ENCODE assay signal across 30 cellular contexts in the genomic region with DNA sequence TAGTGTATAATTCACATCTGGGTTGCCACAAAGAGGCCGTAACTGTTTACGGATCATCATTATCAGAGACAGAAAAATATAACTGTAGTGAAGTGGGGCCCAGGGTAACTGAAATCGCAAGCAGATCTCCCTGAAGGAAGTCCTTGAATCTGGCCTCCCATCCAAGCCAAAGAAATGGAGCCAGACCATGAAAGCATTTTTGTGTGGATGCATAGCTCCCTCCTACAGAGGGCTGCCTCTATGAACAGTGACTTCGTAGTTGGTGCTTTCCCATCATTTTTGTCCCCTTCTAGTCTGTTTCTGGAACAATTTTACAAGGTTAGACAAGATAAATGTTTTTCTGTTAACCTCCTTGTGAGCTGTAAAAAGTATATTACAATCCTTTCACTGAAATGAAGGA.
DNase-seq lines count a peak whose midpoint lies in the region; ATAC-seq and TF ChIP-seq lines count a peak whose summit lies in the region.
"Had no signal": no experiment of that assay in that cellular context is flagged by ENCODE, and none has a peak within 500 bp of the region (broad histone marks: within the 10 kb centered on the region; RNA-seq: fewer than 3 reads in every experiment).

No MANE protein-coding gene starts in this region.

- H3K4me3 ChIP-seq in esophagus muscularis mucosa = no peak overlapping the region
- peak overlapping the region in 1 of 2 donors; percentile 1 for H3K4me3 ChIP-seq in muscle layer of colon (ENCODE audit: low read depth in 1 of 2, low read length in 2 of 2)
- no peak overlapping the region for H3K4me3 ChIP-seq in smooth muscle cell
- H3K4me3 ChIP-seq: A549, coronary artery, heart left ventricle had no signal

- no peak overlapping the region for H3K4me2 ChIP-seq in smooth muscle cell
- H3K4me2 ChIP-seq: A549 had no signal

- H3K36me3 Mint-ChIP-seq in CD14-positive monocyte = no peaks in the 10 kb centered on the region
- H3K36me3 Mint-ChIP-seq: memory B cell, type B pancreatic cell had no signal

- peaks cover 0 to 2% (median 0%) of the 10 kb centered on the region in 3 donors for H3K27me3 Mint-ChIP-seq in CD14-positive monocyte (ENCODE audit: low read depth in 3 of 3)
- H3K27me3 Mint-ChIP-seq: memory B cell; naive thymus-derived CD4-positive, alpha-beta T cell; stimulated activated naive CD8-positive, alpha-beta T cell treated with anti-CD3 and anti-CD28 coated beads, Interleukin-15, Interleukin-2, amounts not matched to agents 100 ng/mL and 50 ng/mL, for 24 hours had no signal

- H3K9me3 ChIP-seq in esophagus muscularis mucosa = peaks cover 0 to 9% (median 3%) of the 10 kb centered on the region in 4 donors
- H3K9me3 ChIP-seq in muscle layer of colon (ENCODE audit: low read length) = no peaks in the 10 kb centered on the region
- H3K9me3 ChIP-seq in smooth muscle cell (replicated peaks; ENCODE audit: low read depth) = no peaks in the 10 kb centered on the region
- H3K9me3 ChIP-seq: A549, BE2C had no signal

- peak overlapping the region; percentile 64 for H2AFZ ChIP-seq in smooth muscle cell (ENCODE audit: low read depth)
- H2AFZ ChIP-seq: parathyroid adenoma had no signal

- 23% methylated on average over 4 of the region's 4 CpGs for WGBS in esophagus muscularis mucosa
- WGBS in smooth muscle cell (ENCODE audit: low lambda C conversion rate) = 22% methylated on average over 4 of the region's 4 CpGs

- H3K9ac ChIP-seq in muscle layer of colon (ENCODE audit: low read length) (no peak overlapping the region), smooth muscle cell (ENCODE audit: low read depth) (no peak overlapping the region)
- H3K9ac ChIP-seq: parathyroid adenoma had no signal

- H3K27ac ChIP-seq in esophagus muscularis mucosa (replicated peaks in 1 of 4) (peak overlapping the region; percentile 60 to 82 (median 72)), muscle layer of colon (ENCODE audit: low read depth, low read length) (peak overlapping the region; percentile 57), smooth muscle cell (ENCODE audit: low read depth) (no peak overlapping the region)
- H3K27ac ChIP-seq: A549, HL-60, parathyroid adenoma had no signal

- DNase-seq in GM03348 (ENCODE audit: low spot score) = peak; percentile 20
- DNase-seq in esophagus muscularis mucosa (ENCODE audit: extremely low spot score) = no peak
- no peak for DNase-seq in smooth muscle cell (lab: John Stamatoyannopoulos, UW; ENCODE audit: unreplicated experiment)
- DNase-seq in HT-29 (ENCODE audit: low spot score) = no peak
- DNase-seq in CD14-positive monocyte (ENCODE audit: low spot score) = no peak
- no peak for DNase-seq in hypothalamus (lab: John Stamatoyannopoulos, UW)
- DNase-seq: activated CD4-positive, CD25-positive, alpha-beta regulatory T cell treated with anti-CD3 and anti-CD28 coated beads, Interleukin-2, amount 50 U/mL, for 72 hours; activated CD8-positive, alpha-beta T cell treated with anti-CD3 and anti-CD28 coated beads, Interleukin-2, amount 10 ng/mL, durations not matched to agents 7 days and 5 days; BE2C; DMS79; endodermal cell; heart left ventricle; left cardiac atrium; naive thymus-derived CD4-positive, alpha-beta T cell; NCI-H1048; NCI-H1694 treated with DMSO at 0.1 percent for 48 hours; NCI-H2171; NCI-H524 treated with DMSO at 0.1 percent for 48 hours; NK-92 treated with Interleukin-12 subunit alpha and Interleukin-12 subunit beta, amount 100 ng/mL, for 24 hours had no signal

- H3K27me3 ChIP-seq in esophagus muscularis mucosa = no peaks in the 10 kb centered on the region
- no peaks in the 10 kb centered on the region for H3K27me3 ChIP-seq in muscle layer of colon (ENCODE audit: control insufficient read depth in 1 of 2, insufficient read depth in 2 of 2, low read length in 2 of 2)
- H3K27me3 ChIP-seq in smooth muscle cell (ENCODE audit: low read depth) = no peaks in the 10 kb centered on the region
- H3K27me3 ChIP-seq: BE2C, heart left ventricle had no signal

- H3K9me3 Mint-ChIP-seq in CD14-positive monocyte = peaks cover 0 to 7% (median 2%) of the 10 kb centered on the region in 7 donors
- H3K9me3 Mint-ChIP-seq: stimulated activated naive CD8-positive, alpha-beta T cell treated with anti-CD3 and anti-CD28 coated beads, Interleukin-15, Interleukin-2, amounts not matched to agents 100 ng/mL and 50 ng/mL, for 24 hours; type B pancreatic cell had no signal

- no peaks in the 10 kb centered on the region for H4K20me1 ChIP-seq in smooth muscle cell (ENCODE audit: low read depth)

- no peak for TF ChIP-seq EP300 in esophagus muscularis mucosa (IDR thresholded peaks at IDR 0.05)

- no peak for ATAC-seq in GM21381 (IDR thresholded peaks at IDR 0.05; ENCODE audit: unreplicated experiment)
- ATAC-seq: A549; activated CD8-positive, alpha-beta T cell treated with anti-CD3 and anti-CD28 coated beads, Interleukin-2, amount 10 ng/mL, durations not matched to agents 7 days and 5 days; HCT116; heart left ventricle; left cardiac atrium; naive thymus-derived CD4-positive, alpha-beta T cell; Panc1 had no signal

- no peaks in the 10 kb centered on the region for H3K36me3 ChIP-seq in esophagus muscularis mucosa
- H3K36me3 ChIP-seq in muscle layer of colon (ENCODE audit: insufficient read depth, low read length) = no peaks in the 10 kb centered on the region
- no peaks in the 10 kb centered on the region for H3K36me3 ChIP-seq in smooth muscle cell (ENCODE audit: low read depth)
- H3K36me3 ChIP-seq: BE2C, heart left ventricle had no signal

- no peaks in the 10 kb centered on the region for H3K79me2 ChIP-seq in smooth muscle cell (ENCODE audit: low read depth)
- H3K79me2 ChIP-seq: parathyroid adenoma had no signal

- H3K4me1 ChIP-seq in esophagus muscularis mucosa = peaks cover 0 to 31% (median 22%) of the 10 kb centered on the region in 4 donors
- peaks cover 19% of the 10 kb centered on the region for H3K4me1 ChIP-seq in muscle layer of colon (ENCODE audit: insufficient read depth, low read length)
- H3K4me1 ChIP-seq in smooth muscle cell (ENCODE audit: low read depth) = no peaks in the 10 kb centered on the region
- H3K4me1 ChIP-seq: BE2C, heart left ventricle, parathyroid adenoma had no signal

- H3K4me1 Mint-ChIP-seq in CD14-positive monocyte = no peaks in the 10 kb centered on the region
- H3K4me1 Mint-ChIP-seq: endodermal cell; memory B cell; naive thymus-derived CD4-positive, alpha-beta T cell had no signal

- intact Hi-C loops in esophagus muscularis mucosa (cut with DNase I) = loop anchor here (10.0 kb wide), 1 partner anchor 269 kb away; no protein-coding TSS in a partner anchor
- intact Hi-C loops in CD14-positive monocyte (cut with micrococcal nuclease) = no loop called here

- no peak overlapping the region for H3K27ac Mint-ChIP-seq in CD14-positive monocyte
- H3K27ac Mint-ChIP-seq: activated CD8-positive, alpha-beta T cell treated with anti-CD3 and anti-CD28 coated beads, Interleukin-2, amount 10 ng/mL, durations not matched to agents 7 days and 5 days; endodermal cell; memory B cell; naive thymus-derived CD4-positive, alpha-beta T cell; stimulated activated naive CD8-positive, alpha-beta T cell treated with anti-CD3 and anti-CD28 coated beads, Interleukin-15, Interleukin-2, amounts not matched to agents 100 ng/mL and 50 ng/mL, for 24 hours; type B pancreatic cell had no signal

- no peak overlapping the region for H3K4me3 Mint-ChIP-seq in CD14-positive monocyte
- H3K4me3 Mint-ChIP-seq: activated CD8-positive, alpha-beta T cell treated with anti-CD3 and anti-CD28 coated beads, Interleukin-2, amount 10 ng/mL, durations not matched to agents 7 days and 5 days; endodermal cell; memory B cell; naive thymus-derived CD4-positive, alpha-beta T cell; stimulated activated naive CD8-positive, alpha-beta T cell treated with anti-CD3 and anti-CD28 coated beads, Interleukin-15, Interleukin-2, amounts not matched to agents 100 ng/mL and 50 ng/mL, for 24 hours; type B pancreatic cell had no signal

- TF ChIP-seq POLR2A in esophagus muscularis mucosa (IDR thresholded peaks at IDR 0.05; ENCODE audit: low read depth) = no peak

- TF ChIP-seq CTCF in esophagus muscularis mucosa (IDR thresholded peaks at IDR 0.05) (no peak), smooth muscle cell (IDR thresholded peaks at IDR 0.05; ENCODE audit: borderline replicate concordance, insufficient read depth, poor library complexity, severe bottlenecking) (no peak), CD14-positive monocyte (IDR thresholded peaks at IDR 0.05) (no peak)

- no peaks in the 10 kb centered on the region for H3F3A ChIP-seq in smooth muscle cell (ENCODE audit: low read depth)
